In genomic region chr19:58579473-58580142, GRCh38 we compare ENCODE assay signal across 16 cellular contexts. TPM values are rescaled to one million over a fixed set of nuclear protein-coding genes. Genes with fewer than 3 reads are reported as not detected.
DNase-seq lines count a peak whose midpoint lies in the region; ATAC-seq and TF ChIP-seq lines count a peak whose summit lies in the region.
"Had no signal": no experiment of that assay in that cellular context is flagged by ENCODE, and none has a peak within 500 bp of the region (broad histone marks: within the 10 kb centered on the region; RNA-seq: fewer than 3 reads in every experiment).

No MANE protein-coding gene starts in this region.

- no peak overlapping the region for H3K4me2 ChIP-seq in GM23338
- H3K4me2 ChIP-seq: neural progenitor cell had no signal

- H3K27me3 ChIP-seq in A673 (replicated peaks; ENCODE audit: insufficient read depth, low read depth, low read length, poor library complexity), result no peaks in the 10 kb centered on the region
- no peaks in the 10 kb centered on the region for H3K27me3 ChIP-seq in CD4-positive, alpha-beta memory T cell (ENCODE audit: insufficient read depth, low read length)
- no peaks in the 10 kb centered on the region for H3K27me3 ChIP-seq in GM23338 (ENCODE audit: insufficient read depth)
- H3K27me3 ChIP-seq: gastrocnemius medialis, MG63, neural progenitor cell had no signal

- POLR2A ChIA-PET in A673 (lab: Charles Lee; ENCODE audit: low non-redundant PET), result no interaction called here
- POLR2A ChIA-PET in CD4-positive, alpha-beta memory T cell (lab: Charles Lee; ENCODE audit: partially characterized antibody), result interaction anchor here (1.1 to 4.3 kb wide), 3 partner anchors 60 to 104 kb away, joined by 3 to 46 read pairs (median 21); partner anchors contain the start of gene ZBTB45

- intact Hi-C loops in A673 (cut with micrococcal nuclease; ENCODE audit: unreplicated experiment), result no loop called here
- intact Hi-C loops in CD4-positive, alpha-beta memory T cell (cut with micrococcal nuclease), result no loop called here

- DNase-seq in A673 (ENCODE audit: low spot score) (peak; percentile 49), memory B cell (ENCODE audit: low spot score in 2 of 2) (no peak), Kasumi-1 (lab: John Stamatoyannopoulos, UW) (no peak), GM23338 (ENCODE audit: low spot score) (no peak)
- no peak for DNase-seq in CD4-positive, alpha-beta memory T cell
- DNase-seq: AML-193, DMS 273 treated with DMSO at 0.1 percent for 48 hours, gastrocnemius medialis, H9, MG63, NCI-H187, NCI-H446 treated with DMSO at 0.1 percent for 48 hours, SHP77 had no signal

- H3K36me3 Mint-ChIP-seq in CD4-positive, alpha-beta memory T cell, result peaks cover 14 to 25% of the 10 kb centered on the region in 2 donors
- peaks cover 12% of the 10 kb centered on the region for H3K36me3 Mint-ChIP-seq in memory B cell
- peaks cover 22% of the 10 kb centered on the region for H3K36me3 Mint-ChIP-seq in GM23338 (ENCODE audit: low read depth)

- no peaks in the 10 kb centered on the region for H3K9me3 Mint-ChIP-seq in CD4-positive, alpha-beta memory T cell
- H3K9me3 Mint-ChIP-seq in memory B cell (no peaks in the 10 kb centered on the region), GM23338 (peaks cover 3% of the 10 kb centered on the region; the same call in 1 of the 3 replicates)
- H3K9me3 Mint-ChIP-seq: H9, neural progenitor cell had no signal

- CTCF ChIA-PET in A673 (lab: Charles Lee), result no interaction called here
- CTCF ChIA-PET in CD4-positive, alpha-beta memory T cell (lab: Charles Lee; ENCODE audit: partially characterized antibody), result interaction anchor here (2.1 to 13.2 kb wide), 2 partner anchors 62 to 103 kb away, joined by 6 to 260 read pairs; partner anchors contain the start of genes SLC27A5, ZBTB45 and ZNF446

- H3K27me3 Mint-ChIP-seq in CD4-positive, alpha-beta memory T cell, result no peaks in the 10 kb centered on the region
- H3K27me3 Mint-ChIP-seq in memory B cell (no peaks in the 10 kb centered on the region), GM23338 (ENCODE audit: insufficient read depth, low read depth, poor library complexity) (peaks cover 10% of the 10 kb centered on the region)

- H3K4me3 ChIP-seq in A673 (ENCODE audit: low read depth, low read length, poor library complexity, severe bottlenecking), result no peak overlapping the region
- H3K4me3 ChIP-seq in CD4-positive, alpha-beta memory T cell (ENCODE audit: low read length in 2 of 2), result no peak overlapping the region
- H3K4me3 ChIP-seq in GM23338, result no peak overlapping the region
- H3K4me3 ChIP-seq: gastrocnemius medialis, lung, MG63, neural progenitor cell had no signal

- peaks cover 13% of the 10 kb centered on the region for H3K4me1 ChIP-seq in A673 (ENCODE audit: insufficient read depth, low read length, poor library complexity, severe bottlenecking)
- H3K4me1 ChIP-seq in CD4-positive, alpha-beta memory T cell (ENCODE audit: insufficient read depth, low read length), result peaks cover 7% of the 10 kb centered on the region
- peaks cover 2% of the 10 kb centered on the region for H3K4me1 ChIP-seq in GM23338 (ENCODE audit: insufficient read depth)

- H3F3A ChIP-seq in GM23338 (replicated peaks; ENCODE audit: low read depth), result peaks cover 12% of the 10 kb centered on the region

- H3K9me3 ChIP-seq in A673 (ENCODE audit: low read depth, low read length, poor library complexity, severe bottlenecking), result no peaks in the 10 kb centered on the region
- no peaks in the 10 kb centered on the region for H3K9me3 ChIP-seq in CD4-positive, alpha-beta memory T cell (ENCODE audit: control insufficient read depth in 1 of 2, low read length in 2 of 2)
- H3K9me3 ChIP-seq: gastrocnemius medialis, MG63 had no signal

- 0 out of 2 replicates have a peak, but pooled peaks cover 13% of the 10 kb centered on the region for H4K20me1 ChIP-seq in GM23338 (replicated peaks; ENCODE audit: insufficient read depth)

- no peak overlapping the region for H2AFZ ChIP-seq in GM23338
- H2AFZ ChIP-seq: neural progenitor cell had no signal

- BruUV-seq in A673 (replicated peaks; lab: Mats Ljungman, UMichigan), result no TSS peak

- H3K36me3 ChIP-seq in A673 (ENCODE audit: insufficient read depth, low read length, poor library complexity, severe bottlenecking) (peaks cover 19% of the 10 kb centered on the region), GM23338 (ENCODE audit: insufficient read depth) (no peaks in the 10 kb centered on the region; the same call in 1 of the 2 replicates)
- H3K36me3 ChIP-seq in CD4-positive, alpha-beta memory T cell (ENCODE audit: insufficient read depth, low read length), result peaks cover 10% of the 10 kb centered on the region
- H3K36me3 ChIP-seq: neural progenitor cell had no signal

- peaks cover 23% of the 10 kb centered on the region for H3K79me2 ChIP-seq in GM23338 (replicated peaks; ENCODE audit: insufficient read depth)

- H3K27ac ChIP-seq in A673 (ENCODE audit: low read depth, low read length, poor library complexity, severe bottlenecking) (peak overlapping the region; percentile 75), GM23338 (ENCODE audit: low read depth) (no peak overlapping the region; the same call in 1 of the 2 replicates)
- no peak overlapping the region for H3K27ac ChIP-seq in CD4-positive, alpha-beta memory T cell (ENCODE audit: low read depth, low read length)
- H3K27ac ChIP-seq: gastrocnemius medialis, neural progenitor cell had no signal

- no peak for ATAC-seq in memory B cell (ENCODE audit: low read depth)
- no peak for ATAC-seq in GM23338
- no peak for ATAC-seq in GM19395 (IDR thresholded peaks at IDR 0.05; ENCODE audit: unreplicated experiment)
- ATAC-seq: gastrocnemius medialis had no signal

- H3K4me3 Mint-ChIP-seq in CD4-positive, alpha-beta memory T cell, result peak overlapping the region in 1 of 8 donors; percentile 20
- no peak overlapping the region for H3K4me3 Mint-ChIP-seq in memory B cell
- H3K4me3 Mint-ChIP-seq in GM23338, result no peak overlapping the region; the same call in 2 of the 3 replicates
- H3K4me3 Mint-ChIP-seq: H9, neural progenitor cell had no signal

- H3K27ac Mint-ChIP-seq in CD4-positive, alpha-beta memory T cell, result peak overlapping the region in 6 of 7 donors; percentile 3 to 96 (median 80)
- peak overlapping the region; percentile 63 for H3K27ac Mint-ChIP-seq in memory B cell
- H3K27ac Mint-ChIP-seq in GM23338, result no peak overlapping the region

- no peaks in the 10 kb centered on the region for H3K9me2 ChIP-seq in GM23338 (ENCODE audit: insufficient read depth)

- H3K4me1 Mint-ChIP-seq in CD4-positive, alpha-beta memory T cell, result peaks cover 21 to 46% (median 29%) of the 10 kb centered on the region in 4 donors
- H3K4me1 Mint-ChIP-seq in memory B cell (peaks cover 27% of the 10 kb centered on the region), GM23338 (peaks cover 13% of the 10 kb centered on the region)

- TF ChIP-seq CTCF in A673 (conservative IDR thresholded peaks at IDR 0.05; ENCODE audit: low read depth, low read length) (no peak), GM23338 (conservative IDR thresholded peaks at IDR 0.05; ENCODE audit: low read depth in 2 of 2) (no peak)

TF ChIP-seq in GM23338, 12 proteins besides CTCF, POLR2A, EP300 and RAD21 (continues in another document):
- TF ChIP-seq EZH2phosphoT487 (IDR thresholded peaks at IDR 0.05; ENCODE audit: unreplicated experiment) (no peak), STAT1 (IDR thresholded peaks at IDR 0.05; ENCODE audit: unreplicated experiment) (no peak), ETS1 (IDR thresholded peaks at IDR 0.05) (no peak), NANOG (IDR thresholded peaks at IDR 0.05; ENCODE audit: borderline replicate concordance) (no peak), POLR2AphosphoS5 (IDR thresholded peaks at IDR 0.05; ENCODE audit: low read depth) (no peak), JUNB (IDR thresholded peaks at IDR 0.05; ENCODE audit: unreplicated experiment) (no peak), ZNF331 (CRISPR knock-in tag; IDR thresholded peaks at IDR 0.05; ENCODE audit: low read depth) (no peak), EZH2 (IDR thresholded peaks at IDR 0.05; ENCODE audit: low read depth, unreplicated experiment) (no peak)

RNA-seq across cellular contexts. Expression of gene MZF1, which starts 6.5 kb away (rescaled TPM):
- total RNA-seq in A673 (2021), result 18.2 and 20.3 TPM in 2 replicates
- 10 to 100 TPM; 42.7 to 44.4 TPM for total RNA-seq in CD4-positive, alpha-beta memory T cell
- 1 to 10 TPM; 5.2 to 8.9 TPM for polyA plus RNA-seq in CD4-positive, alpha-beta memory T cell
- total RNA-seq in GM23338 (2014; rRNA removed; shearing (Covaris generic)), result 17.8 and 21.8 TPM in 2 replicates
- 10.2 and 10.8 TPM in 2 replicates for polyA plus RNA-seq in GM23338 (2016; fragmentation: Nextera tagmentation; extraction: Ambion mirVana)

RNA-seq across cellular contexts. Expression of gene UBE2M, which starts 21.2 kb away (rescaled TPM):
- total RNA-seq in A673 (2021), result 182 and 185 TPM in 2 replicates
- total RNA-seq in CD4-positive, alpha-beta memory T cell, result 10 to 100 TPM; 55.1 to 58.3 TPM
- 10 to 100 TPM; 12.4 to 23.8 TPM for polyA plus RNA-seq in CD4-positive, alpha-beta memory T cell
- total RNA-seq in GM23338 (2014; rRNA removed; shearing (Covaris generic)), result 43.7 and 64.5 TPM in 2 replicates
- polyA plus RNA-seq in GM23338 (2016; fragmentation: Nextera tagmentation; extraction: Ambion mirVana), result 27.6 and 39.8 TPM in 2 replicates

RNA-seq across cellular contexts. Expression of gene CHMP2A, which starts 24.7 kb away (rescaled TPM):
- total RNA-seq in A673 (2021), result 57.6 and 69.8 TPM in 2 replicates
- total RNA-seq in CD4-positive, alpha-beta memory T cell, result 10 to 100 TPM; 81.1 to 88.4 TPM
- 100 to 1,000 TPM; 200 to 238 TPM for polyA plus RNA-seq in CD4-positive, alpha-beta memory T cell
- 78.6 and 92.2 TPM in 2 replicates for total RNA-seq in GM23338 (2014; rRNA removed; shearing (Covaris generic))
- polyA plus RNA-seq in GM23338 (2016; fragmentation: Nextera tagmentation; extraction: Ambion mirVana), result 143 and 145 TPM in 2 replicates

RNA-seq across cellular contexts. Expression of gene TRIM28, which starts 35.7 kb away (rescaled TPM):
- 985 and 1,038 TPM in 2 replicates for total RNA-seq in A673 (2021)
- 100 to 1,000 TPM; 342 to 348 TPM for total RNA-seq in CD4-positive, alpha-beta memory T cell
- 10 to 100 TPM; 19.4 to 70.9 TPM for polyA plus RNA-seq in CD4-positive, alpha-beta memory T cell
- 1,208 and 1,430 TPM in 2 replicates for total RNA-seq in GM23338 (2014; rRNA removed; shearing (Covaris generic))
- 920 and 1,022 TPM in 2 replicates for polyA plus RNA-seq in GM23338 (2016; fragmentation: Nextera tagmentation; extraction: Ambion mirVana)

RNA-seq across cellular contexts. Expression of gene ZBTB45, which starts 60.0 kb away (rescaled TPM):
- total RNA-seq in A673 (2021), result 24.3 and 25.0 TPM in 2 replicates
- 10 to 100 TPM; 19.8 TPM for total RNA-seq in CD4-positive, alpha-beta memory T cell
- 1 to 10 TPM; 1.9 to 6.2 TPM for polyA plus RNA-seq in CD4-positive, alpha-beta memory T cell
- 9.0 and 10.4 TPM in 2 replicates for total RNA-seq in GM23338 (2014; rRNA removed; shearing (Covaris generic))
- polyA plus RNA-seq in GM23338 (2016; fragmentation: Nextera tagmentation; extraction: Ambion mirVana), result 8.5 and 9.5 TPM in 2 replicates
